ENCODE assay signal across 9 cellular contexts in the genomic region with DNA sequence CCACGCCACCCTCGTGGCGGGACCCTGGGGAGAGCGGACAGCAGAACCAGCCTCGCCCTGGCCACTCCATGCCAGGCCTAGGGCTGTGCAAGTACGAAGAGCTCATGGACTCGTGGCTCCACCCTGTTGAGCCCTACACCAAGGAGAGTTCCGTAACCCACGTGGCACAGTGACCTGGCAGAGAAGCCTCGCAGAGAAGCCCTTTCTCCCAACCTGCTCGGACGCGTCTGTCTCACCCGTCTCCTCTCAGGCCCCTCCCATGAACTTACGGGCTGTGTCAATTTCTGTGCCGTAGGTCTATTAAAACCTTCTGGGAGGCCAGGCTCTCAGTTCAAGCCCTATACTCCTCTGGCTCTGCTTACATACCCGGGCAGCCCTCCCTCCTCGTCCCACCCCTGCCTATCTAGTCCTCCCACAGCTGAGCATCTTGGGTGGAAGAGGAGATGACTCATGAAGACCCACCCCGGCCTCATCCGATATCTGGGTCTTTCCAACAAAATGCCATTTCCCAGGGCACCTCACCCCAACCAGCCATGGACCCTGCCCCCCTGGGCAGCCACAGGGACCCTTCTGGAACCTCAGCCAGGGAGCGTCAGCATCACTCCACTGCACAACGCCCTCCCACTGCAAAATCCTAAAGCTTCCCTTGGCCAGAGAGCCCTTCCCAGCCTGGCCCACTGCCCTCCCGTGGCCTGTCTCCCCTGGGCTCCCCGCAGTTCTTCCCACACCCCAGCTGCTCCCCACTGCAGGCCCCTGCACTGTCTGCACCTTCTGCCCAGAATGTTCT. TPM values are rescaled to one million over a fixed set of nuclear protein-coding genes. Genes with fewer than 3 reads are reported as not detected.
DNase-seq lines count a peak whose midpoint lies in the region; ATAC-seq, FAIRE-seq and TF ChIP-seq lines count a peak whose summit lies in the region.
"Had no signal": no experiment of that assay in that cellular context is flagged by ENCODE, and none has a peak within 500 bp of the region (broad histone marks: within the 10 kb centered on the region; RNA-seq: fewer than 3 reads in every experiment).

No MANE protein-coding gene starts in this region.

- peak overlapping the region in 3 of 4 donors; percentile 5 to 71 (median 11) for H3K4me3 ChIP-seq in sigmoid colon

- in situ Hi-C loops in G401 (cut with HindIII; ENCODE audit: low sequenced_read_pairs): no loop called here

- H3K27ac ChIP-seq in foreskin keratinocyte: peak overlapping the region; percentile 57
- H3K27ac ChIP-seq in sigmoid colon: peak overlapping the region; percentile 88 to 95 (median 94)

- no peak for TF ChIP-seq EP300 in sigmoid colon (IDR thresholded peaks at IDR 0.05)

- CTCF ChIA-PET in activated B cell treated with CpG ODN at 0.5 μM for 24 hours (lab: Charles Lee): no interaction called here

- H3K36me3 Mint-ChIP-seq in activated B cell treated with CpG ODN at 0.5 μM for 24 hours (ENCODE audit: low read depth): peaks cover 47% of the 10 kb centered on the region

- intact Hi-C loops in activated B cell treated with CpG ODN at 0.5 μM for 24 hours (cut with micrococcal nuclease): loop anchor here (5.0 to 10.0 kb wide), 2 partner anchors 267 to 950 kb away; a partner anchor contains a TSS
- intact Hi-C loops in sigmoid colon (cut with DNase I): loop anchor here (5.0 kb wide), 1 partner anchor 62 kb away; a partner anchor contains a TSS

- ATAC-seq in activated B cell treated with CpG ODN at 0.5 μM for 24 hours (ENCODE audit: low read depth) (no peak), foreskin keratinocyte (peak; percentile 75), HG02970 (IDR thresholded peaks at IDR 0.05; ENCODE audit: low FRiP score, unreplicated experiment) (no peak)

- 77 to 80% methylated on average over 24 of the region's 24 CpGs for WGBS in sigmoid colon, 2 donors

- TF ChIP-seq CTCF in activated B cell treated with CpG ODN at 0.5 μM for 24 hours (IDR thresholded peaks at IDR 0.05) (no peak), foreskin keratinocyte (conservative IDR thresholded peaks at IDR 0.05) (no peak), sigmoid colon (IDR thresholded peaks at IDR 0.05) (no peak)

- H3K27me3 ChIP-seq in foreskin keratinocyte: no peaks in the 10 kb centered on the region
- no peaks in the 10 kb centered on the region for H3K27me3 ChIP-seq in sigmoid colon

- H3K4me3 Mint-ChIP-seq in activated B cell treated with CpG ODN at 0.5 μM for 24 hours: peak overlapping the region; percentile 24

- no peaks in the 10 kb centered on the region for H3K9me3 Mint-ChIP-seq in activated B cell treated with CpG ODN at 0.5 μM for 24 hours

- POLR2A ChIA-PET in activated B cell treated with CpG ODN at 0.5 μM for 24 hours (lab: Charles Lee): interaction anchor here (0.6 kb wide), 1 partner anchor 169 kb away, joined by 3 read pairs; no protein-coding TSS in a partner anchor

- no peaks in the 10 kb centered on the region for H3K27me3 Mint-ChIP-seq in activated B cell treated with CpG ODN at 0.5 μM for 24 hours

- H3K4me1 ChIP-seq in foreskin keratinocyte (peaks cover 5% of the 10 kb centered on the region), sigmoid colon (peaks cover 0 to 26% (median 25%) of the 10 kb centered on the region in 4 donors)

- no peak for FAIRE-seq in GM12892 (lab: Jason Lieb, UNC)

- H3K9me3 ChIP-seq in sigmoid colon: no peaks in the 10 kb centered on the region

- H3K36me3 ChIP-seq in sigmoid colon: peaks cover 29 to 41% (median 34%) of the 10 kb centered on the region in 4 donors

- no peak for TF ChIP-seq POLR2A in sigmoid colon (IDR thresholded peaks at IDR 0.05)
- TF ChIP-seq POLR2A in GM12892 (IDR thresholded peaks at IDR 0.05; ENCODE audit: low read depth, low read length): no peak

- H3K27ac Mint-ChIP-seq in activated B cell treated with CpG ODN at 0.5 μM for 24 hours: no peak overlapping the region

- peaks cover 20% of the 10 kb centered on the region for H3K4me1 Mint-ChIP-seq in activated B cell treated with CpG ODN at 0.5 μM for 24 hours

- DNase-seq in G401 (ENCODE audit: low spot score) (peak; percentile 72), activated B cell treated with CpG ODN at 0.5 μM for 24 hours (no peak), foreskin keratinocyte (peak; percentile 74 to 86), sigmoid colon (no peak), dermis blood vessel endothelial cell (no peak), GM12892 (ENCODE audit: insufficient read length) (no peak)
- DNase-seq in activated CD8-positive, alpha-beta memory T cell treated with anti-CD3 and anti-CD28 coated beads for 24 hours: no peak
- DNase-seq: NCI-H1417 treated with DMSO at 0.1 percent for 48 hours had no signal

RNA-seq across cellular contexts. Expression of a gene that starts 2.4 kb away (rescaled TPM):
- total RNA-seq in G401 (2014; rRNA removed; shearing (Covaris generic)): 59.6 and 72.8 TPM in 2 replicates
- 54.3 and 58.2 TPM in 2 replicates for total RNA-seq in activated B cell treated with CpG ODN at 0.5 μM for 24 hours
- 88.9 and 93.0 TPM in 2 replicates for total RNA-seq in foreskin keratinocyte
- polyA plus RNA-seq in foreskin keratinocyte: 125 and 138 TPM in 2 replicates
- total RNA-seq in sigmoid colon: 100 to 1,000 TPM in 1 of 4 donors, 10 to 100 TPM in 3; 47.1 to 103 (median 62.7) TPM
- 100 to 1,000 TPM in 2 of 3 donors, 10 to 100 TPM in 1; 96.3 to 160 (median 114) TPM for polyA plus RNA-seq in sigmoid colon
- 80.7 and 96.5 TPM in 2 replicates for total RNA-seq in dermis blood vessel endothelial cell
- 16.7 TPM for polyA plus RNA-seq in GM12892 (2012; ENCODE audit: missing spikeins)

RNA-seq across cellular contexts. Expression of a gene that starts 17.0 kb away (rescaled TPM):
- total RNA-seq in G401 (2014; rRNA removed; shearing (Covaris generic)): 86.6 and 106 TPM in 2 replicates
- total RNA-seq in activated B cell treated with CpG ODN at 0.5 μM for 24 hours: 44.9 and 49.7 TPM in 2 replicates
- total RNA-seq in foreskin keratinocyte: 62.4 and 69.8 TPM in 2 replicates
- polyA plus RNA-seq in foreskin keratinocyte: 62.7 and 63.9 TPM in 2 replicates
- 10 to 100 TPM; 31.0 to 45.5 (median 40.4) TPM for total RNA-seq in sigmoid colon
- 10 to 100 TPM; 19.8 to 78.2 (median 22.2) TPM for polyA plus RNA-seq in sigmoid colon
- total RNA-seq in dermis blood vessel endothelial cell: 49.7 and 65.1 TPM in 2 replicates
- polyA plus RNA-seq in GM12892 (2012; ENCODE audit: missing spikeins): 15.9 TPM

RNA-seq across cellular contexts. Expression of a gene that starts 52.7 kb away (rescaled TPM):
- 39.4 and 46.0 TPM in 2 replicates for total RNA-seq in G401 (2014; rRNA removed; shearing (Covaris generic))
- 13.9 and 19.2 TPM in 2 replicates for total RNA-seq in activated B cell treated with CpG ODN at 0.5 μM for 24 hours
- total RNA-seq in foreskin keratinocyte: 35.5 and 41.6 TPM in 2 replicates
- polyA plus RNA-seq in foreskin keratinocyte: 24.7 and 29.6 TPM in 2 replicates
- 1 to 10 TPM; 3.6 to 5.5 (median 4.1) TPM for total RNA-seq in sigmoid colon
- polyA plus RNA-seq in sigmoid colon: 10 to 100 TPM in 2 of 3 donors, 1 to 10 TPM in 1; 5.4 to 19.1 (median 10.6) TPM
- 8.7 and 19.5 TPM in 2 replicates for total RNA-seq in dermis blood vessel endothelial cell
- 26.9 TPM for polyA plus RNA-seq in GM12892 (2012; ENCODE audit: missing spikeins)

RNA-seq across cellular contexts. Expression of a gene that starts 54.8 kb away (rescaled TPM):
- total RNA-seq in G401 (2014; rRNA removed; shearing (Covaris generic)): 95.8 and 109 TPM in 2 replicates
- total RNA-seq in activated B cell treated with CpG ODN at 0.5 μM for 24 hours: 33.8 and 43.7 TPM in 2 replicates
- total RNA-seq in foreskin keratinocyte: 71.9 and 74.2 TPM in 2 replicates
- polyA plus RNA-seq in foreskin keratinocyte: 85.5 and 88.1 TPM in 2 replicates
- total RNA-seq in sigmoid colon: 10 to 100 TPM; 28.5 to 33.9 (median 32.2) TPM
- polyA plus RNA-seq in sigmoid colon: 10 to 100 TPM; 37.9 to 47.4 (median 45.0) TPM
- total RNA-seq in dermis blood vessel endothelial cell: 38.6 and 102 TPM in 2 replicates
- 20.0 TPM for polyA plus RNA-seq in GM12892 (2012; ENCODE audit: missing spikeins)

Comparison
In these comparisons a context has a peak if more than half of its experiments do, and no peak if none do; other contexts are left out.
1. DNase-seq: peak in G401 (single experiment) and foreskin keratinocyte (2 of 2); none in activated B cell treated with CpG ODN at 0.5 μM for 24 hours (single experiment), sigmoid colon (single experiment), dermis blood vessel endothelial cell (single experiment), GM12892 (single experiment) and activated CD8-positive, alpha-beta memory T cell treated with anti-CD3 and anti-CD28 coated beads for 24 hours (single experiment).